Comparison of ENCODE assay signal across 14 cellular contexts in the genomic region with DNA sequence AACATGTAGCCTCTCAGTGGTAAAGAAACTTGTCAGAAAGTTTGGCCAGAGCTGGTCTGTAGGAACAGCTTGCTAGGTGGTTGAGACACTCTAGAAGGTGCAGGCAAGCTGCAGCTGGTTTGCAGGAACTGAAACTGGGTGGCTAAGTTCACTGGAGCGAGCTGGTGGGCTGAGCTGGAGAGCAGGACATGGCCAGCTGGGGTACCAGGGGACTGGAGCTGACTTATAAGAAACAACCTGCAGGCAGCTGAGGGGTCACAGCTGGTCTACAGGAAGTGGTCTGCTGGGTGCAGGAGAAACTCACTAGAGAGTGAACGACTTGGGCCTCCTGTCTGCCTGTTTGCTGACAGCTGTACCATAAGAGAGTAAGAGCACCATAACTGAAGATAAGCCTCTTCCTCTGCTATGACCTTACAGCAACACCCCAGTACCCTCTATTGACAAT.
DNase-seq lines count a peak whose midpoint lies in the region; ATAC-seq and TF ChIP-seq lines count a peak whose summit lies in the region.
"Had no signal": no experiment of that assay in that cellular context is flagged by ENCODE, and none has a peak within 500 bp of the region (broad histone marks: within the 10 kb centered on the region; RNA-seq: fewer than 3 reads in every experiment).

No MANE protein-coding gene starts in this region.

- H3K36me3 ChIP-seq in brain microvascular endothelial cell (replicated peaks): no peaks in the 10 kb centered on the region
- no peaks in the 10 kb centered on the region for H3K36me3 ChIP-seq in endodermal cell (ENCODE audit: control insufficient read depth, insufficient read depth, low read length)

- no peaks in the 10 kb centered on the region for H3K36me3 Mint-ChIP-seq in endodermal cell (ENCODE audit: low read depth)

- ATAC-seq in GM18519 (IDR thresholded peaks at IDR 0.05; ENCODE audit: low FRiP score, unreplicated experiment) (peak; percentile 96), GM21717 (IDR thresholded peaks at IDR 0.05; ENCODE audit: unreplicated experiment) (peak; percentile 97), HG03442 (IDR thresholded peaks at IDR 0.05; ENCODE audit: unreplicated experiment) (peak; percentile 94)
- ATAC-seq: K562 had no signal

- H3K9me3 Mint-ChIP-seq in endodermal cell: no peaks in the 10 kb centered on the region

- H3K4me1 Mint-ChIP-seq in endodermal cell: no peaks in the 10 kb centered on the region

- H3K27me3 Mint-ChIP-seq in endodermal cell (ENCODE audit: insufficient read depth): no peaks in the 10 kb centered on the region

- H3K27ac Mint-ChIP-seq in endodermal cell: no peak overlapping the region

- DNase-seq in germinal center (ENCODE audit: low spot score) (peak; percentile 78), brain microvascular endothelial cell (no peak), endodermal cell (no peak), posterior vena cava (ENCODE audit: low spot score) (no peak), OCI-M2 (lab: John Stamatoyannopoulos, UW; ENCODE audit: unreplicated experiment) (no peak)
- DNase-seq: activated naive CD4-positive, alpha-beta T cell treated with anti-CD3 and anti-CD28 coated beads, Interleukin-2, amount 50 U/mL, for 16 hours; erythroblast; mesendoderm; stimulated activated CD4-positive, alpha-beta T cell treated with anti-CD3 and anti-CD28 coated beads, Interleukin-1b, Interleukin-23, amount 100 ng/mL, for 48 hours; SW 1271 had no signal

- WGBS in endodermal cell (ENCODE audit: insufficient coverage in 1 of 2, insufficient read length in 1 of 2), 2 experiments: 86 to 92% methylated on average over 1 to 2 of the region's 2 CpGs

- intact Hi-C loops in posterior vena cava (cut with DNase I): no loop called here

- no peak overlapping the region for H3K27ac ChIP-seq in brain microvascular endothelial cell
- no peak overlapping the region for H3K27ac ChIP-seq in endodermal cell (ENCODE audit: low read depth, low read length)

- H3K4me3 Mint-ChIP-seq in endodermal cell: no peak overlapping the region

- H3K27me3 ChIP-seq in brain microvascular endothelial cell (replicated peaks): no peaks in the 10 kb centered on the region
- no peaks in the 10 kb centered on the region for H3K27me3 ChIP-seq in endodermal cell (ENCODE audit: control insufficient read depth, insufficient read depth, low read length, poor library complexity, severe bottlenecking)

- H3K4me3 ChIP-seq in brain microvascular endothelial cell (ENCODE audit: low read depth, low read length) (no peak overlapping the region), endodermal cell (ENCODE audit: low read length) (no peak overlapping the region)
- H3K4me3 ChIP-seq: K562 had no signal

- H3K9me3 ChIP-seq in endodermal cell (ENCODE audit: control insufficient read depth, low read length): no peaks in the 10 kb centered on the region

- in situ Hi-C loops in brain microvascular endothelial cell (cut with HindIII; ENCODE audit: low pct_ligation_motif_present, low sequenced_read_pairs): no loop called here

- H3K9ac ChIP-seq in endodermal cell (ENCODE audit: extremely low read depth, low read length, poor library complexity, severe bottlenecking): no peak overlapping the region

- H3K4me1 ChIP-seq in endodermal cell (ENCODE audit: control insufficient read depth, insufficient read depth, low read length): no peaks in the 10 kb centered on the region

- TF ChIP-seq CTCF in brain microvascular endothelial cell (IDR thresholded peaks at IDR 0.05; ENCODE audit: low read depth, low read length, missing control alignments): no peak
- TF ChIP-seq CTCF in endodermal cell (conservative IDR thresholded peaks at IDR 0.05): no peak
